ENCODE assay signal across 1 cellular context in the genomic region with DNA sequence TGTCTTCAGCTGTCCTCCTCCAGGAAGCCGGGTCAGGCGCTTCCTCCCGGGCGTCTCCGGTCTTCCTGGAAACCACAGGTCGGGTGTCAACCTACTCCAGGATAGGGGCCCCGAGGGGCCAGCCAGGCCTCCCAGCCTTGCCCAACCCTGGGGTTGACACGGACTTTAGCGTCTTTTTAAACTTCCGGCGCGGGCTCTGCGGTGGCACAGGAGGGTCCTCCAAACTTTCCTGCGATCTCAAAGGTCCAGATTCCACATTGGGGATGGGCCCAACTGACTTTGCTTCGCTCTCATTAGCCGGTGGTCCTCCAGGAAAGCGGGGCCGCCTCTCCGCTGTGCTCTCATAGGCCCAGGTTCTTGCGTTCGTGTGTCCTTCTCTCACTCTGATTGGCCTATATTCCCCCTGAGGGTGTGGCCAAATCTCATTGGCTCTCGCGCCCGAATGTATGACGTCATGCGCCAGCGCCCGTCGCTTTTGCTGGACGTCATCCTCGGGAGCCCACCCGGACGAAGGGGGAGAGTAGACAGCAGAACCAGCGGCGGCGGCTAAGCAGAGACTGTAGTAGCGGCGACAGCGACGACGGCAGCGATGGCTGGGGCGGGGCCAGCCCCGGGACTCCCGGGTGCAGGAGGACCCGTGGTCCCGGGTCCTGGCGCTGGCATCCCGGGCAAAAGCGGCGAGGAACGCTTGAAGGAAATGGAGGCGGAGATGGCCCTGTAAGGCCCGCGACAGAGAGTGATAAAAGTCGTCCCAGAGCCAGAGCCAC.
TF ChIP-seq lines count a peak whose summit lies in the region.

A gene with protein sequence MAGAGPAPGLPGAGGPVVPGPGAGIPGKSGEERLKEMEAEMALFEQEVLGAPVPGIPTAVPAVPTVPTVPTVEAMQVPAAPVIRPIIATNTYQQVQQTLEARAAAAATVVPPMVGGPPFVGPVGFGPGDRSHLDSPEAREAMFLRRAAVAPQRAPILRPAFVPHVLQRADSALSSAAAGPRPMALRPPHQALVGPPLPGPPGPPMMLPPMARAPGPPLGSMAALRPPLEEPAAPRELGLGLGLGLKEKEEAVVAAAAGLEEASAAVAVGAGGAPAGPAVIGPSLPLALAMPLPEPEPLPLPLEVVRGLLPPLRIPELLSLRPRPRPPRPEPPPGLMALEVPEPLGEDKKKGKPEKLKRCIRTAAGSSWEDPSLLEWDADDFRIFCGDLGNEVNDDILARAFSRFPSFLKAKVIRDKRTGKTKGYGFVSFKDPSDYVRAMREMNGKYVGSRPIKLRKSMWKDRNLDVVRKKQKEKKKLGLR (plus strand): TSS at position 472 of the 767 bp plus-strand sequence. CDS start 118 bp downstream, at position 590.

TF ChIP-seq in SK-N-SH, 30 proteins besides CTCF, POLR2A, EP300 and RAD21 (continued from another document):
- TF ChIP-seq, protein P1, sequence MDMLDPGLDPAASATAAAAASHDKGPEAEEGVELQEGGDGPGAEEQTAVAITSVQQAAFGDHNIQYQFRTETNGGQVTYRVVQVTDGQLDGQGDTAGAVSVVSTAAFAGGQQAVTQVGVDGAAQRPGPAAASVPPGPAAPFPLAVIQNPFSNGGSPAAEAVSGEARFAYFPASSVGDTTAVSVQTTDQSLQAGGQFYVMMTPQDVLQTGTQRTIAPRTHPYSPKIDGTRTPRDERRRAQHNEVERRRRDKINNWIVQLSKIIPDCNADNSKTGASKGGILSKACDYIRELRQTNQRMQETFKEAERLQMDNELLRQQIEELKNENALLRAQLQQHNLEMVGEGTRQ (IDR thresholded peaks at IDR 0.05; ENCODE audit: borderline replicate concordance, low read depth, low read length): no peak
- TF ChIP-seq MEF2A (IDR thresholded peaks at IDR 0.05; ENCODE audit: borderline replicate concordance, low read depth) (no peak), ELF1 (IDR thresholded peaks at IDR 0.05) (peak; percentile 83), JUND (IDR thresholded peaks at IDR 0.05) (no peak), TEAD4 (IDR thresholded peaks at IDR 0.05; ENCODE audit: borderline replicate concordance, insufficient read depth) (no peak), RXRA (IDR thresholded peaks at IDR 0.05; ENCODE audit: borderline replicate concordance, low read depth) (no peak), RCOR1 (IDR thresholded peaks at IDR 0.05; ENCODE audit: low read length) (peak; percentile 72), FOSL2 (IDR thresholded peaks at IDR 0.05; ENCODE audit: borderline replicate concordance, low read depth) (no peak), POLR2AphosphoS5 (IDR thresholded peaks at IDR 0.05; ENCODE audit: low read depth, low read length) (peak; percentile 43), RFX5 (IDR thresholded peaks at IDR 0.05; ENCODE audit: low read length) (peak; percentile 91), MXI1 (IDR thresholded peaks at IDR 0.05; ENCODE audit: low read depth, low read length) (peak; percentile 58; the same call in 1 of the 2 replicates), TCF12 (IDR thresholded peaks at IDR 0.05) (no peak), FOXJ3 (CRISPR knock-in tag; IDR thresholded peaks at IDR 0.05) (no peak), CHD2 (IDR thresholded peaks at IDR 0.05; ENCODE audit: low read length, partially characterized antibody) (peak; percentile 96)
- TF ChIP-seq, protein P2, sequence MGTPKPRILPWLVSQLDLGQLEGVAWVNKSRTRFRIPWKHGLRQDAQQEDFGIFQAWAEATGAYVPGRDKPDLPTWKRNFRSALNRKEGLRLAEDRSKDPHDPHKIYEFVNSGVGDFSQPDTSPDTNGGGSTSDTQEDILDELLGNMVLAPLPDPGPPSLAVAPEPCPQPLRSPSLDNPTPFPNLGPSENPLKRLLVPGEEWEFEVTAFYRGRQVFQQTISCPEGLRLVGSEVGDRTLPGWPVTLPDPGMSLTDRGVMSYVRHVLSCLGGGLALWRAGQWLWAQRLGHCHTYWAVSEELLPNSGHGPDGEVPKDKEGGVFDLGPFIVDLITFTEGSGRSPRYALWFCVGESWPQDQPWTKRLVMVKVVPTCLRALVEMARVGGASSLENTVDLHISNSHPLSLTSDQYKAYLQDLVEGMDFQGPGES (IDR thresholded peaks at IDR 0.05; ENCODE audit: low read depth, low read length): peak; percentile 86
- TF ChIP-seq, protein P3, sequence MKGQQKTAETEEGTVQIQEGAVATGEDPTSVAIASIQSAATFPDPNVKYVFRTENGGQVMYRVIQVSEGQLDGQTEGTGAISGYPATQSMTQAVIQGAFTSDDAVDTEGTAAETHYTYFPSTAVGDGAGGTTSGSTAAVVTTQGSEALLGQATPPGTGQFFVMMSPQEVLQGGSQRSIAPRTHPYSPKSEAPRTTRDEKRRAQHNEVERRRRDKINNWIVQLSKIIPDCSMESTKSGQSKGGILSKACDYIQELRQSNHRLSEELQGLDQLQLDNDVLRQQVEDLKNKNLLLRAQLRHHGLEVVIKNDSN (IDR thresholded peaks at IDR 0.05; ENCODE audit: borderline replicate concordance, low read depth): no peak
- TF ChIP-seq, protein P4, sequence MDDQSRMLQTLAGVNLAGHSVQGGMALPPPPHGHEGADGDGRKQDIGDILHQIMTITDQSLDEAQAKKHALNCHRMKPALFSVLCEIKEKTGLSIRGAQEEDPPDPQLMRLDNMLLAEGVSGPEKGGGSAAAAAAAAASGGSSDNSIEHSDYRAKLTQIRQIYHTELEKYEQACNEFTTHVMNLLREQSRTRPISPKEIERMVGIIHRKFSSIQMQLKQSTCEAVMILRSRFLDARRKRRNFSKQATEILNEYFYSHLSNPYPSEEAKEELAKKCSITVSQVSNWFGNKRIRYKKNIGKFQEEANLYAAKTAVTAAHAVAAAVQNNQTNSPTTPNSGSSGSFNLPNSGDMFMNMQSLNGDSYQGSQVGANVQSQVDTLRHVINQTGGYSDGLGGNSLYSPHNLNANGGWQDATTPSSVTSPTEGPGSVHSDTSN (IDR thresholded peaks at IDR 0.05): peak; percentile 58; the same call in 1 of the 2 replicates
